In the genomic region with DNA sequence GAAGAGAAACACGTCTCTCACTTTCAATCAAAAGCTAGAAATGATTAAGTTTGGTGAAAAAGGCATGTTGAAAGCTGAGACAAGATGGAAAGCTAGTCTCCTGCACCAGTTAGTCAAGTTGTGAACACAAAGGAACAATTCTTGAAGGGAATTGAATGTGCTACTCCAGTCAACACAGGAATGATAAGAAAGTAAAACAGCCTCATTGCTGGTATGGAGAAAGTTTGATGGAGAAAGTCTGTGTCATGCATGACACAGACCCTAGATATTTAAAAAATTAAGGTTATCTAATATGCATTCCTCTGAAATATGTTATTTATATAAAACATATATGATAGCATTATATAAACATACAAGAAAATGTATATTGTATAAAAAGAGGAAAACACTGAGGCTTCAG, we compare ENCODE assay signal across 1 cellular context.
TF ChIP-seq lines count a peak whose summit lies in the region.

No MANE protein-coding gene starts in this region.

TF ChIP-seq in GM23338, 12 proteins besides CTCF, POLR2A, EP300 and RAD21 (continued from another document):
- TF ChIP-seq, protein P1, sequence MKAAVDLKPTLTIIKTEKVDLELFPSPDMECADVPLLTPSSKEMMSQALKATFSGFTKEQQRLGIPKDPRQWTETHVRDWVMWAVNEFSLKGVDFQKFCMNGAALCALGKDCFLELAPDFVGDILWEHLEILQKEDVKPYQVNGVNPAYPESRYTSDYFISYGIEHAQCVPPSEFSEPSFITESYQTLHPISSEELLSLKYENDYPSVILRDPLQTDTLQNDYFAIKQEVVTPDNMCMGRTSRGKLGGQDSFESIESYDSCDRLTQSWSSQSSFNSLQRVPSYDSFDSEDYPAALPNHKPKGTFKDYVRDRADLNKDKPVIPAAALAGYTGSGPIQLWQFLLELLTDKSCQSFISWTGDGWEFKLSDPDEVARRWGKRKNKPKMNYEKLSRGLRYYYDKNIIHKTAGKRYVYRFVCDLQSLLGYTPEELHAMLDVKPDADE (IDR thresholded peaks at IDR 0.05) = no peak
- TF ChIP-seq, protein P2, sequence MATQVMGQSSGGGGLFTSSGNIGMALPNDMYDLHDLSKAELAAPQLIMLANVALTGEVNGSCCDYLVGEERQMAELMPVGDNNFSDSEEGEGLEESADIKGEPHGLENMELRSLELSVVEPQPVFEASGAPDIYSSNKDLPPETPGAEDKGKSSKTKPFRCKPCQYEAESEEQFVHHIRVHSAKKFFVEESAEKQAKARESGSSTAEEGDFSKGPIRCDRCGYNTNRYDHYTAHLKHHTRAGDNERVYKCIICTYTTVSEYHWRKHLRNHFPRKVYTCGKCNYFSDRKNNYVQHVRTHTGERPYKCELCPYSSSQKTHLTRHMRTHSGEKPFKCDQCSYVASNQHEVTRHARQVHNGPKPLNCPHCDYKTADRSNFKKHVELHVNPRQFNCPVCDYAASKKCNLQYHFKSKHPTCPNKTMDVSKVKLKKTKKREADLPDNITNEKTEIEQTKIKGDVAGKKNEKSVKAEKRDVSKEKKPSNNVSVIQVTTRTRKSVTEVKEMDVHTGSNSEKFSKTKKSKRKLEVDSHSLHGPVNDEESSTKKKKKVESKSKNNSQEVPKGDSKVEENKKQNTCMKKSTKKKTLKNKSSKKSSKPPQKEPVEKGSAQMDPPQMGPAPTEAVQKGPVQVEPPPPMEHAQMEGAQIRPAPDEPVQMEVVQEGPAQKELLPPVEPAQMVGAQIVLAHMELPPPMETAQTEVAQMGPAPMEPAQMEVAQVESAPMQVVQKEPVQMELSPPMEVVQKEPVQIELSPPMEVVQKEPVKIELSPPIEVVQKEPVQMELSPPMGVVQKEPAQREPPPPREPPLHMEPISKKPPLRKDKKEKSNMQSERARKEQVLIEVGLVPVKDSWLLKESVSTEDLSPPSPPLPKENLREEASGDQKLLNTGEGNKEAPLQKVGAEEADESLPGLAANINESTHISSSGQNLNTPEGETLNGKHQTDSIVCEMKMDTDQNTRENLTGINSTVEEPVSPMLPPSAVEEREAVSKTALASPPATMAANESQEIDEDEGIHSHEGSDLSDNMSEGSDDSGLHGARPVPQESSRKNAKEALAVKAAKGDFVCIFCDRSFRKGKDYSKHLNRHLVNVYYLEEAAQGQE (IDR thresholded peaks at IDR 0.05; ENCODE audit: unreplicated experiment) = no peak
